Comparison of ENCODE assay signal across 7 cellular contexts in the genomic region with DNA sequence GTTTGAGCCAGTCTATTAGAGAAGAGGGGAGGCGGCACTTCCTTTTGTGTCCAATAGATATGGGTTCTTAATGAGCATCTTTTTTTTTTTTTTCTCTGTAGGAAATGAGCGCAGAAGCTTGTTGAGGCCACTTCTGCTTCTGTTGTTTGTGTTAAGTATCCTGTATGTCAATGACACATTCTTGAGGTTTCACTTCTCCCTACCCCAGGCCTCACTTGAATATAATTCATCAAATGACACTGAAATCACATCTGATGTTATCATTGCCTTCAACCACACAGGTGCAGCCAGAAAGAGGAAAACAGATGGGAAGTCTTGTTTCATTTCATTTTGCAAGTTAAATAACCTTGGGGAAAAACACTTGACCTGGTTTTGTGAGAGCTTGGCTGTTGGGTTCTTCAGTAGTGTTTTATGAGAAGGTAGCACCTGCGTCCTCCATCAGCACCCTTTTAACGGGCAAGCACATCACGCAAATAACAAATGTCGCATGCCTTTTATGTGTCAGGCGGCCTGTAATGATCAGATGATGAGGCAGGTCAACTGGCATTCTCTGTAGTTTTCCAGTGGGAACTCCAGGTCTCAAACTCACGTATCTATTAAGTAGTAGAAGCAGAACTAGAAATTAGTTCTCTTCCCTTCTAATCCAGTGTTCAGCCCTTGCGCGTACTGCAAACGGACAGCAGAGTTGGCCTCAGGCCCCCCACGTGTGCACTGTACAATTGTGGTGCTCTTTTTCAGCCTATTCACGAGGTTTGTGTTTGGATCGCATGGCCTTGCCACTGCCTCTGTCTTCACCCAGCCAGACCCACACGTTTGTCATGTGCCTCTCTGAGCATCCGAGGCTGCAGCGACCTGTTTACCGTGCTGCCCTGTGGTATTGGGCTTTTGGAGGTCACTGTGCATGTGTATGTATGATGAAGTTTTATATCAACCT.
A peak's percentile ranks its signal among the peaks of the same experiment; 100 is the strongest.
DNase-seq lines count a peak whose midpoint lies in the region; ATAC-seq and TF ChIP-seq lines count a peak whose summit lies in the region.

No MANE protein-coding gene starts in this region.

- peaks cover 75% of the 10 kb centered on the region for H3K4me1 ChIP-seq in Loucy (ENCODE audit: insufficient read depth, low read length, poor library complexity, severe bottlenecking)

- no peak for DNase-seq in central memory CD8-positive, alpha-beta T cell (ENCODE audit: low spot score in 2 of 2)
- DNase-seq in T1000 (lab: John Stamatoyannopoulos, UW) (no peak), GM10266 (ENCODE audit: extremely low spot score) (no peak)
- no peak for DNase-seq in activated CD4-positive, alpha-beta T cell treated with anti-CD3 and anti-CD28 coated beads, Interleukin-2, amount 50 U/mL, for 4 hours

- no peak overlapping the region for H3K4me3 Mint-ChIP-seq in central memory CD8-positive, alpha-beta T cell

- H3K4me3 ChIP-seq in Loucy (ENCODE audit: low read length, poor library complexity, severe bottlenecking) = peak overlapping the region; percentile 48

- H3K79me2 ChIP-seq in Loucy (ENCODE audit: insufficient read depth, low read length) = peaks cover 81% of the 10 kb centered on the region

- TF ChIP-seq CTCF in Loucy (conservative IDR thresholded peaks at IDR 0.05; ENCODE audit: low read length) = no peak
- no peak for TF ChIP-seq CTCF in GM10266 (IDR thresholded peaks at IDR 0.05; ENCODE audit: control insufficient read depth, insufficient read depth, low read depth, missing control alignments)

- no peak overlapping the region for H2AFZ ChIP-seq in Loucy (ENCODE audit: low read length)

- H3K27ac Mint-ChIP-seq in central memory CD8-positive, alpha-beta T cell (ENCODE audit: low read depth) = no peak overlapping the region

- no peaks in the 10 kb centered on the region for H3K9me3 ChIP-seq in Loucy (ENCODE audit: insufficient read depth, low read depth, low read length)

- H3K27me3 ChIP-seq in Loucy (ENCODE audit: insufficient read depth, low read length, poor library complexity, severe bottlenecking) = no peaks in the 10 kb centered on the region

- H3K36me3 Mint-ChIP-seq in central memory CD8-positive, alpha-beta T cell (ENCODE audit: insufficient read depth) = no peaks in the 10 kb centered on the region

- no peaks in the 10 kb centered on the region for H3K27me3 Mint-ChIP-seq in central memory CD8-positive, alpha-beta T cell

- H3K4me1 Mint-ChIP-seq in central memory CD8-positive, alpha-beta T cell = peaks cover 4% of the 10 kb centered on the region

- peak; percentile 98 for ATAC-seq in GM18867 (IDR thresholded peaks at IDR 0.05; ENCODE audit: unreplicated experiment)
- peak; percentile 98 for ATAC-seq in GM21723 (IDR thresholded peaks at IDR 0.05; ENCODE audit: unreplicated experiment)
- ATAC-seq in central memory CD8-positive, alpha-beta T cell (replicated peaks; ENCODE audit: extremely low read depth, poor library complexity, severe bottlenecking) = peak; percentile 67

- H3K36me3 ChIP-seq in Loucy (ENCODE audit: insufficient read depth, low read length) = peaks cover 13% of the 10 kb centered on the region; the same call in 1 of the 2 replicates

- peak overlapping the region; percentile 66 for H3K4me2 ChIP-seq in Loucy (ENCODE audit: low read depth, low read length, poor library complexity, severe bottlenecking)

- peak overlapping the region; percentile 65 for H3K9ac ChIP-seq in Loucy (ENCODE audit: low read depth, low read length, poor library complexity, severe bottlenecking)

- no peaks in the 10 kb centered on the region for H4K20me1 ChIP-seq in Loucy (ENCODE audit: insufficient read depth, low read length, poor library complexity, severe bottlenecking)

- H3K9me2 ChIP-seq in Loucy (replicated peaks; ENCODE audit: low read depth, low read length) = no peaks in the 10 kb centered on the region

- H3F3A ChIP-seq in Loucy (ENCODE audit: low read depth) = peaks cover 19% of the 10 kb centered on the region

- no peaks in the 10 kb centered on the region for H3K9me3 Mint-ChIP-seq in central memory CD8-positive, alpha-beta T cell
